In genomic region chr22:41256254-41256897, GRCh38 we compare ENCODE assay signal across 15 cellular contexts. TPM values are rescaled to one million over a fixed set of nuclear protein-coding genes. Genes with fewer than 3 reads are reported as not detected.
DNase-seq lines count a peak whose midpoint lies in the region; ATAC-seq and TF ChIP-seq lines count a peak whose summit lies in the region.
"Had no signal": no experiment of that assay in that cellular context is flagged by ENCODE, and none has a peak within 500 bp of the region (broad histone marks: within the 10 kb centered on the region; RNA-seq: fewer than 3 reads in every experiment).

No MANE protein-coding gene starts in this region.

- peak; percentile 51 for DNase-seq in natural killer cell treated with Interleukin-12 subunit alpha and Interleukin-12 subunit beta and Interleukin-15 and Interleukin-18, amount 100 ng/mL, for 72 hours (ENCODE audit: low spot score)
- DNase-seq in natural killer cell = no peak
- DNase-seq in fibroblast of villous mesenchyme (ENCODE audit: low read depth) = peak; percentile 87
- DNase-seq in NCI-H187 (lab: John Stamatoyannopoulos, UW) = no peak
- DNase-seq in NCI-H774 (lab: John Stamatoyannopoulos, UW) = no peak
- DNase-seq in NOMO-1 treated with DMSO at 0.1 percent for 48 hours (lab: John Stamatoyannopoulos, UW; ENCODE audit: unreplicated experiment) = no peak
- DNase-seq in CD4-positive, alpha-beta memory T cell = no peak
- DNase-seq: activated CD4-positive, CD25-positive, alpha-beta regulatory T cell treated with anti-CD3 and anti-CD28 coated beads, Interleukin-2, amount 50 U/mL, for 72 hours; activated naive CD4-positive, alpha-beta T cell treated with anti-CD3 and anti-CD28 coated beads, Interleukin-2, amount 50 U/mL, for 16 hours; foreskin melanocyte; NCI-H1105; spleen; stimulated activated naive B cell treated with anti-CD40 and anti-IgM and Interleukin-4, amounts not matched to agents 10 μg/mL and 1 μg/mL and 100 μg/mL, for 72 hours had no signal

- TF ChIP-seq CTCF in natural killer cell (IDR thresholded peaks at IDR 0.05) (no peak), WI38 (IDR thresholded peaks at IDR 0.05; ENCODE audit: low read depth, low read length) (0 out of 2 replicates have a peak, but pooled peaks have one; percentile 32), fibroblast of villous mesenchyme (IDR thresholded peaks at IDR 0.05; ENCODE audit: insufficient read depth, low read depth, low read length) (peak; percentile 39)

- no peak overlapping the region for H3K4me3 ChIP-seq in WI38 (ENCODE audit: low read depth, low read length)
- H3K4me3 ChIP-seq in fibroblast of villous mesenchyme (ENCODE audit: low read depth, low read length) = no peak overlapping the region
- no peak overlapping the region for H3K4me3 ChIP-seq in CD4-positive, alpha-beta memory T cell (ENCODE audit: low read length in 2 of 2)
- H3K4me3 ChIP-seq: BLaER1 treated with 17β-estradiol and CSF1 and Interleukin-3, amounts not matched to agents 10 nM and 100 nM; spleen had no signal

- POLR2A ChIA-PET in CD4-positive, alpha-beta memory T cell (lab: Charles Lee; ENCODE audit: partially characterized antibody) = interaction anchor here (1.2 kb wide), 1 partner anchor 19 kb away, joined by 4 read pairs; no protein-coding TSS in a partner anchor

- H3K4me1 Mint-ChIP-seq in natural killer cell treated with Interleukin-12 subunit alpha and Interleukin-12 subunit beta and Interleukin-15 and Interleukin-18, amount 100 ng/mL, for 72 hours (ENCODE audit: low read depth in 2 of 2) = no peaks in the 10 kb centered on the region
- no peaks in the 10 kb centered on the region for H3K4me1 Mint-ChIP-seq in natural killer cell
- peaks cover 0 to 2% (median 0%) of the 10 kb centered on the region in 4 donors for H3K4me1 Mint-ChIP-seq in CD4-positive, alpha-beta memory T cell
- H3K4me1 Mint-ChIP-seq: stimulated activated naive B cell treated with anti-CD40 and anti-IgM and Interleukin-4, amounts not matched to agents 10 μg/mL and 1 μg/mL and 100 μg/mL, for 72 hours had no signal

- H3K27me3 ChIP-seq in CD4-positive, alpha-beta memory T cell (ENCODE audit: insufficient read depth, low read length) = no peaks in the 10 kb centered on the region
- H3K27me3 ChIP-seq: BLaER1 treated with 17β-estradiol and CSF1 and Interleukin-3, amounts not matched to agents 10 nM and 100 nM; spleen had no signal

- no peak for ATAC-seq in natural killer cell treated with Interleukin-12 subunit alpha and Interleukin-12 subunit beta and Interleukin-15 and Interleukin-18, amount 100 ng/mL, for 72 hours
- ATAC-seq in natural killer cell = no peak
- ATAC-seq: stimulated activated naive B cell treated with anti-CD40 and anti-IgM and Interleukin-4, amounts not matched to agents 10 μg/mL and 1 μg/mL and 100 μg/mL, for 72 hours had no signal

- H3K36me3 ChIP-seq in CD4-positive, alpha-beta memory T cell (ENCODE audit: insufficient read depth, low read length) = peaks cover 72% of the 10 kb centered on the region

- intact Hi-C loops in natural killer cell (cut with micrococcal nuclease) = no loop called here
- intact Hi-C loops in CD4-positive, alpha-beta memory T cell (cut with micrococcal nuclease) = no loop called here

- peaks cover 6% of the 10 kb centered on the region for H3K36me3 Mint-ChIP-seq in natural killer cell treated with Interleukin-12 subunit alpha and Interleukin-12 subunit beta and Interleukin-15 and Interleukin-18, amount 100 ng/mL, for 72 hours
- no peaks in the 10 kb centered on the region for H3K36me3 Mint-ChIP-seq in natural killer cell
- peaks cover 27 to 79% of the 10 kb centered on the region in 2 donors for H3K36me3 Mint-ChIP-seq in CD4-positive, alpha-beta memory T cell

- no peak overlapping the region for H3K27ac ChIP-seq in CD4-positive, alpha-beta memory T cell (ENCODE audit: low read depth, low read length)
- H3K27ac ChIP-seq: BLaER1 treated with 17β-estradiol and CSF1 and Interleukin-3, amounts not matched to agents 10 nM and 100 nM; spleen had no signal

- no peaks in the 10 kb centered on the region for H3K9me3 Mint-ChIP-seq in natural killer cell treated with Interleukin-12 subunit alpha and Interleukin-12 subunit beta and Interleukin-15 and Interleukin-18, amount 100 ng/mL, for 72 hours
- H3K9me3 Mint-ChIP-seq in natural killer cell = no peaks in the 10 kb centered on the region
- no peaks in the 10 kb centered on the region for H3K9me3 Mint-ChIP-seq in CD4-positive, alpha-beta memory T cell
- H3K9me3 Mint-ChIP-seq: stimulated activated naive B cell treated with anti-CD40 and anti-IgM and Interleukin-4, amounts not matched to agents 10 μg/mL and 1 μg/mL and 100 μg/mL, for 72 hours had no signal

- no peaks in the 10 kb centered on the region for H3K27me3 Mint-ChIP-seq in natural killer cell treated with Interleukin-12 subunit alpha and Interleukin-12 subunit beta and Interleukin-15 and Interleukin-18, amount 100 ng/mL, for 72 hours
- H3K27me3 Mint-ChIP-seq in natural killer cell (ENCODE audit: low read depth in 2 of 2) = no peaks in the 10 kb centered on the region
- H3K27me3 Mint-ChIP-seq in CD4-positive, alpha-beta memory T cell = no peaks in the 10 kb centered on the region
- H3K27me3 Mint-ChIP-seq: stimulated activated naive B cell treated with anti-CD40 and anti-IgM and Interleukin-4, amounts not matched to agents 10 μg/mL and 1 μg/mL and 100 μg/mL, for 72 hours had no signal

- H3K4me1 ChIP-seq in CD4-positive, alpha-beta memory T cell (ENCODE audit: insufficient read depth, low read length) = no peaks in the 10 kb centered on the region
- H3K4me1 ChIP-seq: spleen had no signal

- H3K4me3 Mint-ChIP-seq in natural killer cell treated with Interleukin-12 subunit alpha and Interleukin-12 subunit beta and Interleukin-15 and Interleukin-18, amount 100 ng/mL, for 72 hours = no peak overlapping the region
- H3K4me3 Mint-ChIP-seq in natural killer cell = no peak overlapping the region
- no peak overlapping the region for H3K4me3 Mint-ChIP-seq in CD4-positive, alpha-beta memory T cell
- H3K4me3 Mint-ChIP-seq: stimulated activated naive B cell treated with anti-CD40 and anti-IgM and Interleukin-4, amounts not matched to agents 10 μg/mL and 1 μg/mL and 100 μg/mL, for 72 hours had no signal

- CTCF ChIA-PET in CD4-positive, alpha-beta memory T cell (lab: Charles Lee; ENCODE audit: partially characterized antibody) = interaction anchor here (1.8 kb wide), 1 partner anchor 19 kb away, joined by 4 read pairs; no protein-coding TSS in a partner anchor

- H3K9me3 ChIP-seq in CD4-positive, alpha-beta memory T cell (ENCODE audit: control insufficient read depth in 1 of 2, low read length in 2 of 2) = no peaks in the 10 kb centered on the region
- H3K9me3 ChIP-seq: BLaER1 treated with 17β-estradiol and CSF1 and Interleukin-3, amounts not matched to agents 10 nM and 100 nM; spleen had no signal

- no peak overlapping the region for H3K27ac Mint-ChIP-seq in natural killer cell treated with Interleukin-12 subunit alpha and Interleukin-12 subunit beta and Interleukin-15 and Interleukin-18, amount 100 ng/mL, for 72 hours
- H3K27ac Mint-ChIP-seq in natural killer cell = no peak overlapping the region
- H3K27ac Mint-ChIP-seq in CD4-positive, alpha-beta memory T cell = peak overlapping the region in 1 of 7 donors; percentile 64
- H3K27ac Mint-ChIP-seq: stimulated activated naive B cell treated with anti-CD40 and anti-IgM and Interleukin-4, amounts not matched to agents 10 μg/mL and 1 μg/mL and 100 μg/mL, for 72 hours had no signal

RNA-seq across cellular contexts. Expression of gene CHADL, which starts 15.6 kb away (rescaled TPM):
- total RNA-seq in natural killer cell treated with Interleukin-12 subunit alpha and Interleukin-12 subunit beta and Interleukin-15 and Interleukin-18, amount 100 ng/mL, for 72 hours = under 1 TPM; 0.40 to 0.45 TPM
- total RNA-seq in natural killer cell (1 to 10 TPM in 1 of 3 donors, under 1 TPM in 2; 0.35 to 1.2 (median 0.36) TPM), fibroblast of villous mesenchyme (0.43 and 0.64 TPM in 2 replicates)
- 1 to 10 TPM in 1 of 2 experiments, under 1 TPM in 1; 0.67 to 1.0 TPM for total RNA-seq in CD4-positive, alpha-beta memory T cell
- polyA plus RNA-seq in CD4-positive, alpha-beta memory T cell = under 1 TPM; 0.10 to 0.26 TPM

RNA-seq across cellular contexts. Expression of gene RANGAP1, which starts 29.6 kb away (rescaled TPM):
- total RNA-seq in natural killer cell treated with Interleukin-12 subunit alpha and Interleukin-12 subunit beta and Interleukin-15 and Interleukin-18, amount 100 ng/mL, for 72 hours = 100 to 1,000 TPM; 101 to 216 TPM
- total RNA-seq in natural killer cell (10 to 100 TPM; 44.0 to 54.2 (median 54.0) TPM), fibroblast of villous mesenchyme (60.2 and 95.9 TPM in 2 replicates)
- 10 to 100 TPM; 69.1 to 74.7 TPM for total RNA-seq in CD4-positive, alpha-beta memory T cell
- 10 to 100 TPM; 12.7 to 32.3 TPM for polyA plus RNA-seq in CD4-positive, alpha-beta memory T cell

RNA-seq across cellular contexts. Expression of gene ZC3H7B, which starts 44.9 kb away (rescaled TPM):
- total RNA-seq in natural killer cell treated with Interleukin-12 subunit alpha and Interleukin-12 subunit beta and Interleukin-15 and Interleukin-18, amount 100 ng/mL, for 72 hours = 10 to 100 TPM; 51.2 to 68.9 TPM
- 10 to 100 TPM; 33.9 to 40.3 (median 38.3) TPM for total RNA-seq in natural killer cell
- 68.0 and 80.3 TPM in 2 replicates for total RNA-seq in fibroblast of villous mesenchyme
- 10 to 100 TPM; 39.4 to 40.3 TPM for total RNA-seq in CD4-positive, alpha-beta memory T cell
- polyA plus RNA-seq in CD4-positive, alpha-beta memory T cell = 1 to 10 TPM in 1 of 2 donors, under 1 TPM in 1; 0.20 to 1.5 TPM

RNA-seq across cellular contexts. Expression of gene L3MBTL2, which starts 51.3 kb away (rescaled TPM):
- total RNA-seq in natural killer cell treated with Interleukin-12 subunit alpha and Interleukin-12 subunit beta and Interleukin-15 and Interleukin-18, amount 100 ng/mL, for 72 hours = 10 to 100 TPM; 42.6 to 71.1 TPM
- 10 to 100 TPM; 25.2 to 32.1 (median 31.7) TPM for total RNA-seq in natural killer cell
- 23.2 and 32.0 TPM in 2 replicates for total RNA-seq in fibroblast of villous mesenchyme
- 10 to 100 TPM; 42.7 to 48.2 TPM for total RNA-seq in CD4-positive, alpha-beta memory T cell
- polyA plus RNA-seq in CD4-positive, alpha-beta memory T cell = 10 to 100 TPM; 27.5 to 28.1 TPM

Comparison
In these comparisons a context has a peak if more than half of its experiments do, and no peak if none do; other contexts are left out.
1. DNase-seq: peak in natural killer cell treated with Interleukin-12 subunit alpha and Interleukin-12 subunit beta and Interleukin-15 and Interleukin-18, amount 100 ng/mL, for 72 hours (single experiment) and fibroblast of villous mesenchyme (single experiment); none in natural killer cell (single experiment), NCI-H187 (0 of 2), NCI-H774 (single experiment), NOMO-1 treated with DMSO at 0.1 percent for 48 hours (single experiment) and CD4-positive, alpha-beta memory T cell (0 of 5).